In genomic region chr10:5813341-5814109, GRCh38 we compare ENCODE assay signal across 1 cellular context.
TF ChIP-seq lines count a peak whose summit lies in the region.

Gene GDI2, minus strand, starts transcription at chr10:5813434. Its CDS starts 176 bp downstream, at chr10:5813258.

TF ChIP-seq in GM12878, 131 proteins besides CTCF, POLR2A, EP300 and RAD21 (continued from another document and continues in another):
- TF ChIP-seq ELK1 (IDR thresholded peaks at IDR 0.05; ENCODE audit: low read depth, low read length), result peak; percentile 88
- no peak for TF ChIP-seq ZSCAN29 (IDR thresholded peaks at IDR 0.05)
- peak; percentile 99 for TF ChIP-seq CHD2 (IDR thresholded peaks at IDR 0.05; ENCODE audit: borderline replicate concordance, low read depth, low read length)
- TF ChIP-seq CEBPZ (IDR thresholded peaks at IDR 0.05; ENCODE audit: low read depth, low read length), result no peak
- TF ChIP-seq SRF (IDR thresholded peaks at IDR 0.05; ENCODE audit: low read depth in 2 of 2, low read length in 2 of 2), result 0 out of 4 replicates have a peak, but pooled peaks have one; percentile 10 to 40
- peak; percentile 95 for TF ChIP-seq YY1 (IDR thresholded peaks at IDR 0.05; ENCODE audit: low read depth, low read length)
- TF ChIP-seq SREBF2 (IDR thresholded peaks at IDR 0.05; ENCODE audit: low read length), result no peak
- peak; percentile 96 for TF ChIP-seq PBX3 (IDR thresholded peaks at IDR 0.05; ENCODE audit: insufficient replicate concordance, low read depth, low read length)
- TF ChIP-seq ZNF384 (IDR thresholded peaks at IDR 0.05; ENCODE audit: borderline replicate concordance, low read depth, low read length), result peak; percentile 96
- no peak for TF ChIP-seq FOXK2 (IDR thresholded peaks at IDR 0.05)
- peak; percentile 93 for TF ChIP-seq MXI1 (IDR thresholded peaks at IDR 0.05; ENCODE audit: low read depth, low read length)
- 0 out of 2 replicates have a peak, but pooled peaks have one; percentile 23 for TF ChIP-seq RELB (IDR thresholded peaks at IDR 0.05; ENCODE audit: low read depth)
- no peak; the same call in 1 of the 2 replicates for TF ChIP-seq HCFC1 (IDR thresholded peaks at IDR 0.05; ENCODE audit: low read length)
- TF ChIP-seq POLR2AphosphoS2 (IDR thresholded peaks at IDR 0.05; ENCODE audit: low read depth, low read length), result peak; percentile 93
- TF ChIP-seq KLF5 (IDR thresholded peaks at IDR 0.05; ENCODE audit: partially characterized antibody), result peak; percentile 83
- TF ChIP-seq JUND (IDR thresholded peaks at IDR 0.05; ENCODE audit: low read depth, low read length), result no peak
- TF ChIP-seq CREB1 (IDR thresholded peaks at IDR 0.05; ENCODE audit: low read depth), result peak; percentile 62; the same call in 1 of the 2 replicates
- peak; percentile 85 for TF ChIP-seq BACH1 (IDR thresholded peaks at IDR 0.05; ENCODE audit: borderline replicate concordance)
- TF ChIP-seq CBX3 (IDR thresholded peaks at IDR 0.05; ENCODE audit: borderline replicate concordance, low read depth), result no peak
- peak; percentile 33; the same call in 1 of the 2 replicates for TF ChIP-seq IRF3 (IDR thresholded peaks at IDR 0.05)
- TF ChIP-seq BRCA1 (IDR thresholded peaks at IDR 0.05; ENCODE audit: low read depth, low read length), result peak; percentile 86
- peak; percentile 61 for TF ChIP-seq SMAD1 (IDR thresholded peaks at IDR 0.05; ENCODE audit: low read depth, partially characterized antibody)
- TF ChIP-seq MTA3 (IDR thresholded peaks at IDR 0.05; ENCODE audit: borderline replicate concordance, low read length), result no peak
- no peak for TF ChIP-seq TCF7 (IDR thresholded peaks at IDR 0.05; ENCODE audit: borderline replicate concordance)
- no peak; the same call in 1 of the 2 replicates for TF ChIP-seq USF2 (IDR thresholded peaks at IDR 0.05; ENCODE audit: borderline replicate concordance, low read depth, low read length)
- TF ChIP-seq TCF12 (IDR thresholded peaks at IDR 0.05; ENCODE audit: low read depth, low read length), result no peak
- TF ChIP-seq SREBF1 (IDR thresholded peaks at IDR 0.05; ENCODE audit: low read length), result no peak
- peak; percentile 73 for TF ChIP-seq NR2F1 (conservative IDR thresholded peaks at IDR 0.05)
- TF ChIP-seq ZBTB4 (CRISPR knock-in tag; IDR thresholded peaks at IDR 0.05), result no peak
- no peak for TF ChIP-seq BMI1 (IDR thresholded peaks at IDR 0.05; ENCODE audit: borderline replicate concordance)
- TF ChIP-seq USF1 (IDR thresholded peaks at IDR 0.05; ENCODE audit: borderline replicate concordance, extremely low read length, insufficient read depth, low read depth, low read length), result peak; percentile 76
- TF ChIP-seq PML (IDR thresholded peaks at IDR 0.05; ENCODE audit: low read length), result peak; percentile 80
- TF ChIP-seq RCOR1 (conservative IDR thresholded peaks at IDR 0.05; ENCODE audit: low read depth, low read length), result peak; percentile 94; the same call in 1 of the 2 replicates
- no peak for TF ChIP-seq ZNF622 (IDR thresholded peaks at IDR 0.05)
- peak; percentile 21; the same call in 1 of the 2 replicates for TF ChIP-seq SMARCA5 (IDR thresholded peaks at IDR 0.05)
- TF ChIP-seq MAX (IDR thresholded peaks at IDR 0.05; ENCODE audit: low read depth, low read length), result peak; percentile 97
- 0 out of 2 replicates have a peak, but pooled peaks have one; percentile 17 for TF ChIP-seq MTA2 (IDR thresholded peaks at IDR 0.05; ENCODE audit: low read depth)
- TF ChIP-seq RELA (IDR thresholded peaks at IDR 0.05; ENCODE audit: borderline replicate concordance, partially characterized antibody), result peak; percentile 66
- TF ChIP-seq KDM1A (IDR thresholded peaks at IDR 0.05; ENCODE audit: borderline replicate concordance), result no peak
- no peak for TF ChIP-seq ZBTB33 (IDR thresholded peaks at IDR 0.05)
- no peak for TF ChIP-seq BCL11A (IDR thresholded peaks at IDR 0.05; ENCODE audit: low read depth, low read length)
- peak; percentile 94 for TF ChIP-seq SP1 (IDR thresholded peaks at IDR 0.05; ENCODE audit: low read depth, low read length)
- peak; percentile 56 for TF ChIP-seq FOS (IDR thresholded peaks at IDR 0.05; ENCODE audit: borderline replicate concordance, extremely low read depth, insufficient read length)
